21 cellular contexts compared by ENCODE assay signal in genomic region chr4:176549161-176549865, GRCh38.
DNase-seq lines count a peak whose midpoint lies in the region; ATAC-seq, FAIRE-seq and TF ChIP-seq lines count a peak whose summit lies in the region.
"Had no signal": no experiment of that assay in that cellular context is flagged by ENCODE, and none has a peak within 500 bp of the region (broad histone marks: within the 10 kb centered on the region; RNA-seq: fewer than 3 reads in every experiment).

No MANE protein-coding gene starts in this region.

- BruUV-seq in PC-3 (replicated peaks; lab: Mats Ljungman, UMichigan) (no TSS peak), mammary epithelial cell (replicated peaks; lab: Mats Ljungman, UMichigan) (no TSS peak)

- no peaks in the 10 kb centered on the region for H3K9me3 ChIP-seq in PC-3 (ENCODE audit: low read length)
- no peaks in the 10 kb centered on the region for H3K9me3 ChIP-seq in mammary epithelial cell (replicated peaks; ENCODE audit: insufficient read depth, low read length)
- H3K9me3 ChIP-seq in mesodermal cell (ENCODE audit: control insufficient read depth, low read length) = no peaks in the 10 kb centered on the region
- H3K9me3 ChIP-seq in CD4-positive, alpha-beta memory T cell (ENCODE audit: control insufficient read depth in 1 of 2, low read length in 2 of 2) = no peaks in the 10 kb centered on the region
- H3K9me3 ChIP-seq: colonic mucosa had no signal

- peaks cover 0 to 10% (median 3%) of the 10 kb centered on the region in 8 donors for H3K9me3 Mint-ChIP-seq in CD4-positive, alpha-beta memory T cell
- H3K9me3 Mint-ChIP-seq: type B pancreatic cell had no signal

- in situ Hi-C loops in mammary epithelial cell (cut with MboI; ENCODE audit: low sequenced_read_pairs in 2 of 2) = no loop called here

- peak overlapping the region; percentile 59 for H3K9ac ChIP-seq in PC-3 (ENCODE audit: low read length)
- H3K9ac ChIP-seq in mammary epithelial cell (ENCODE audit: insufficient read depth, low read length) = no peak overlapping the region

- dilution Hi-C loops in mammary epithelial cell (cut with HindIII; ENCODE audit: low sequenced_read_pairs) = no loop called here

- TF ChIP-seq POLR2A in GM12892 (IDR thresholded peaks at IDR 0.05; ENCODE audit: low read depth, low read length) = no peak

- no peak for FAIRE-seq in GM12892 (lab: Jason Lieb, UNC)

- peaks cover 5% of the 10 kb centered on the region for H3F3A ChIP-seq in PC-3 (ENCODE audit: low read length, unreplicated experiment)

- H3K27me3 Mint-ChIP-seq in CD4-positive, alpha-beta memory T cell = peaks cover 0 to 3% of the 10 kb centered on the region in 2 donors
- H3K27me3 Mint-ChIP-seq: activated CD8-positive, alpha-beta memory T cell treated with anti-CD3 and anti-CD28 coated beads, Interleukin-2, amount 10 ng/mL, durations not matched to agents 7 days and 5 days; CD4-positive, alpha-beta T cell had no signal

- peak; percentile 73 for ATAC-seq in PC-3
- ATAC-seq: activated CD8-positive, alpha-beta memory T cell treated with anti-CD3 and anti-CD28 coated beads, Interleukin-2, amount 10 ng/mL, durations not matched to agents 7 days and 5 days; natural killer cell had no signal

- H3K4me3 Mint-ChIP-seq in CD4-positive, alpha-beta memory T cell = no peak overlapping the region
- H3K4me3 Mint-ChIP-seq: activated CD8-positive, alpha-beta memory T cell treated with anti-CD3 and anti-CD28 coated beads, Interleukin-2, amount 10 ng/mL, durations not matched to agents 7 days and 5 days; CD4-positive, alpha-beta T cell; natural killer cell; type B pancreatic cell had no signal

- H3K9me2 ChIP-seq in PC-3 (replicated peaks; ENCODE audit: low read length) = no peaks in the 10 kb centered on the region

- H3K36me3 Mint-ChIP-seq in CD4-positive, alpha-beta memory T cell = no peaks in the 10 kb centered on the region
- H3K36me3 Mint-ChIP-seq: activated CD8-positive, alpha-beta memory T cell treated with anti-CD3 and anti-CD28 coated beads, Interleukin-2, amount 10 ng/mL, durations not matched to agents 7 days and 5 days; type B pancreatic cell had no signal

- peak overlapping the region; percentile 33 for H2AFZ ChIP-seq in PC-3 (ENCODE audit: low read length)
- no peak overlapping the region for H2AFZ ChIP-seq in mammary epithelial cell (ENCODE audit: low read depth, low read length)

- H3K27ac ChIP-seq in PC-3 (ENCODE audit: low read length) (peak overlapping the region; percentile 81), mammary epithelial cell (ENCODE audit: insufficient read depth, low read depth, low read length) (no peak overlapping the region), mesodermal cell (ENCODE audit: low read depth, low read length, severe bottlenecking) (peak overlapping the region; percentile 79)
- no peak overlapping the region for H3K27ac ChIP-seq in CD4-positive, alpha-beta memory T cell (ENCODE audit: low read depth, low read length)
- H3K27ac ChIP-seq: colonic mucosa had no signal

- H3K27me3 ChIP-seq in PC-3 (ENCODE audit: low read length) = no peaks in the 10 kb centered on the region
- H3K27me3 ChIP-seq in mammary epithelial cell (ENCODE audit: insufficient read depth, low read length) = no peaks in the 10 kb centered on the region
- no peaks in the 10 kb centered on the region for H3K27me3 ChIP-seq in CD4-positive, alpha-beta memory T cell (ENCODE audit: insufficient read depth, low read length)
- H3K27me3 ChIP-seq: colonic mucosa had no signal

- POLR2A ChIA-PET in PC-3 (lab: Charles Lee; ENCODE audit: unreplicated experiment) = interaction anchor here (0.6 kb wide), 1 partner anchor 106 kb away, joined by 3 read pairs; no protein-coding TSS in a partner anchor
- POLR2A ChIA-PET in CD4-positive, alpha-beta memory T cell (lab: Charles Lee; ENCODE audit: partially characterized antibody) = no interaction called here

- H3K4me2 ChIP-seq in PC-3 (ENCODE audit: low read length) = peak overlapping the region; percentile 64
- no peak overlapping the region for H3K4me2 ChIP-seq in mammary epithelial cell (ENCODE audit: insufficient read depth, low read depth, low read length)

- no peaks in the 10 kb centered on the region for H3K4me1 Mint-ChIP-seq in CD4-positive, alpha-beta memory T cell
- H3K4me1 Mint-ChIP-seq: activated CD8-positive, alpha-beta memory T cell treated with anti-CD3 and anti-CD28 coated beads, Interleukin-2, amount 10 ng/mL, durations not matched to agents 7 days and 5 days; natural killer cell had no signal

- no peaks in the 10 kb centered on the region for H3K36me3 ChIP-seq in PC-3 (ENCODE audit: low read depth, low read length)
- H3K36me3 ChIP-seq in mammary epithelial cell (ENCODE audit: insufficient read depth, low read length) = no peaks in the 10 kb centered on the region
- no peaks in the 10 kb centered on the region for H3K36me3 ChIP-seq in mesodermal cell (ENCODE audit: control insufficient read depth, insufficient read depth, low read length)
- no peaks in the 10 kb centered on the region for H3K36me3 ChIP-seq in CD4-positive, alpha-beta memory T cell (ENCODE audit: insufficient read depth, low read length)
- H3K36me3 ChIP-seq: colonic mucosa had no signal

- H3K79me2 ChIP-seq in PC-3 (ENCODE audit: low read length) = no peaks in the 10 kb centered on the region
- H3K79me2 ChIP-seq in mammary epithelial cell (ENCODE audit: insufficient read depth, low read length) = no peaks in the 10 kb centered on the region

- intact Hi-C loops in PC-3 (cut with micrococcal nuclease) = loop anchor here (5.0 kb wide), 1 partner anchor 107 kb away; no protein-coding TSS in a partner anchor
- intact Hi-C loops in mammary epithelial cell (cut with micrococcal nuclease) = no loop called here
- intact Hi-C loops in CD4-positive, alpha-beta memory T cell (cut with micrococcal nuclease) = no loop called here

- no peak overlapping the region for H3K27ac Mint-ChIP-seq in CD4-positive, alpha-beta memory T cell
- H3K27ac Mint-ChIP-seq: activated CD8-positive, alpha-beta memory T cell treated with anti-CD3 and anti-CD28 coated beads, Interleukin-2, amount 10 ng/mL, durations not matched to agents 7 days and 5 days; CD4-positive, alpha-beta T cell; natural killer cell; type B pancreatic cell had no signal

- H3K4me3 ChIP-seq in PC-3 (ENCODE audit: low read length) (peak overlapping the region; percentile 13; the same call in 1 of the 2 replicates), mammary epithelial cell (replicated peaks in 1 of 3; ENCODE audit: insufficient read depth in 1 of 3, low read depth in 2 of 3, low read length in 3 of 3) (no peak overlapping the region), mesodermal cell (ENCODE audit: extremely low read depth, insufficient read depth, low read length, poor library complexity, severe bottlenecking) (no peak overlapping the region)
- no peak overlapping the region for H3K4me3 ChIP-seq in CD4-positive, alpha-beta memory T cell (ENCODE audit: low read length in 2 of 2)
- H3K4me3 ChIP-seq: colonic mucosa had no signal

- 57% methylated on average over 4 of the region's 4 CpGs for WGBS in mammary epithelial cell (ENCODE audit: low coverage, missing lambda C conversion rate)
- WGBS in mesodermal cell (ENCODE audit: insufficient coverage in 2 of 2), 2 experiments = 100% methylated on average over 1 of the region's 4 CpGs; no CpG with 5 or more reads in 1 of the 2 experiments

- H3K4me1 ChIP-seq in PC-3 (ENCODE audit: insufficient read depth, low read length) = peaks cover 28% of the 10 kb centered on the region
- peaks cover 2% of the 10 kb centered on the region for H3K4me1 ChIP-seq in mammary epithelial cell (ENCODE audit: insufficient read depth, low read length)
- peaks cover 28% of the 10 kb centered on the region for H3K4me1 ChIP-seq in mesodermal cell (ENCODE audit: control insufficient read depth, insufficient read depth, low read length, poor library complexity, severe bottlenecking)
- no peaks in the 10 kb centered on the region for H3K4me1 ChIP-seq in CD4-positive, alpha-beta memory T cell (ENCODE audit: insufficient read depth, low read length)
- H3K4me1 ChIP-seq: colonic mucosa had no signal

- DNase-seq in AG08396 (ENCODE audit: low spot score) (peak; percentile 13), PC-3 (peak; percentile 69), mammary epithelial cell (peak; percentile 53), GM12892 (ENCODE audit: insufficient read length) (no peak), NCI-H526 treated with DMSO at 0.1 percent for 48 hours (lab: John Stamatoyannopoulos, UW) (no peak)
- DNase-seq in CD4-positive, alpha-beta memory T cell = no peak
- DNase-seq in activated naive CD4-positive, alpha-beta T cell treated with Interleukin-2 at 50 U/mL for 16 hours = no peak
- DNase-seq: activated CD4-positive, alpha-beta T cell treated with anti-CD3 and anti-CD28 coated beads for 1 hour; activated CD8-positive, alpha-beta memory T cell treated with anti-CD3 and anti-CD28 coated beads, Interleukin-2, amount 10 ng/mL, durations not matched to agents 7 days and 5 days; activated gamma-delta T cell; aorta; CD4-positive, alpha-beta T cell; colonic mucosa; head of caudate nucleus; MM.1S; natural killer cell; NCI-H187; NCI-H446 treated with DMSO at 0.1 percent for 48 hours; stimulated activated naive CD4-positive, alpha-beta T cell treated with Interleukin-2 at 50 U/mL for 16 hours had no signal

- no peaks in the 10 kb centered on the region for H4K20me1 ChIP-seq in PC-3 (ENCODE audit: low read length)
- no peaks in the 10 kb centered on the region for H4K20me1 ChIP-seq in mammary epithelial cell (ENCODE audit: insufficient read depth, low read length)

- CTCF ChIA-PET in PC-3 (lab: Charles Lee) = no interaction called here
- CTCF ChIA-PET in mammary epithelial cell (lab: Charles Lee; ENCODE audit: low non-redundant PET) = no interaction called here
- CTCF ChIA-PET in CD4-positive, alpha-beta memory T cell (lab: Charles Lee; ENCODE audit: partially characterized antibody) = no interaction called here

- no peak for TF ChIP-seq CTCF in PC-3 (conservative IDR thresholded peaks at IDR 0.05; ENCODE audit: low read depth, low read length)
- TF ChIP-seq CTCF in mammary epithelial cell (conservative IDR thresholded peaks at IDR 0.05 in 1 of 2, IDR thresholded peaks at IDR 0.05 in 1 of 2; ENCODE audit: extremely low read depth in 1 of 2, insufficient read depth in 1 of 2, low read depth in 1 of 2, low read length in 2 of 2) = no peak

Comparison
In these comparisons a context has a peak if more than half of its experiments do, and no peak if none do; other contexts are left out.
1. DNase-seq: peak in AG08396 (single experiment), PC-3 (single experiment) and mammary epithelial cell (single experiment); none in CD4-positive, alpha-beta memory T cell (0 of 5), GM12892 (single experiment), NCI-H526 treated with DMSO at 0.1 percent for 48 hours (single experiment) and activated naive CD4-positive, alpha-beta T cell treated with Interleukin-2 at 50 U/mL for 16 hours (single experiment).
2. H3K27ac ChIP-seq: peak in PC-3 (single experiment) and mesodermal cell (single experiment); none in mammary epithelial cell (single experiment) and CD4-positive, alpha-beta memory T cell (single experiment).